In genomic region chr3:150519026-150519425, GRCh38 we compare ENCODE assay signal across 33 cellular contexts. TPM values are rescaled to one million over a fixed set of nuclear protein-coding genes. Genes with fewer than 3 reads are reported as not detected.
DNase-seq lines count a peak whose midpoint lies in the region; ATAC-seq, FAIRE-seq and TF ChIP-seq lines count a peak whose summit lies in the region.
"Had no signal": no experiment of that assay in that cellular context is flagged by ENCODE, and none has a peak within 500 bp of the region (broad histone marks: within the 10 kb centered on the region; RNA-seq: fewer than 3 reads in every experiment).

No MANE protein-coding gene starts in this region.

- no peak for TF ChIP-seq CTCF in RWPE2 (IDR thresholded peaks at IDR 0.05; ENCODE audit: poor library complexity, severe bottlenecking)

- FAIRE-seq in small intestine (lab: Jason Lieb, UNC) = no peak
- FAIRE-seq: frontal cortex, GM12878, TTC549 had no signal

- H3K27me3 ChIP-seq in RWPE2 (ENCODE audit: insufficient read depth, poor library complexity, severe bottlenecking) (no peaks in the 10 kb centered on the region), small intestine (ENCODE audit: control insufficient read depth in 2 of 2, insufficient read depth in 2 of 2, low read length in 2 of 2) (no peaks in the 10 kb centered on the region)
- H3K27me3 ChIP-seq: BE2C, heart right ventricle, ovary, testis, uterus had no signal

- DNase-seq in HPDE6-E6E7 (ENCODE audit: extremely low spot score) = peak; percentile 62
- DNase-seq in RWPE2 (ENCODE audit: low spot score) = no peak
- DNase-seq in small intestine = peak; percentile 72
- DNase-seq in NCI-H2171 treated with DMSO at 0.1 percent for 48 hours (lab: John Stamatoyannopoulos, UW) = no peak
- DNase-seq in superior temporal gyrus (ENCODE audit: extremely low spot score) = no peak
- DNase-seq: activated CD4-positive, CD25-positive, alpha-beta regulatory T cell; activated gamma-delta T cell treated with Interleukin-2 at 50 U/mL for 16 hours; activated naive CD8-positive, alpha-beta T cell treated with anti-CD3 and anti-CD28 coated beads, Interleukin-2, amount 10 ng/mL, durations not matched to agents 7 days and 5 days; activated T-cell treated with anti-CD3 and anti-CD28 coated beads, Interleukin-2, amount 50 U/mL, for 4 hours; BE2C; CD8-positive, alpha-beta T cell; central memory CD4-positive, alpha-beta T cell; dermis blood vessel endothelial cell; EL; endodermal cell; H7; heart right ventricle; KG1; NCI-H1417 treated with DMSO at 0.1 percent for 48 hours; NCI-H2081 treated with DMSO at 0.1 percent for 48 hours; NCI-H446; NCI-H774; ovary; stimulated activated naive CD4-positive, alpha-beta T cell treated with Interleukin-2 at 50 U/mL for 16 hours; testis; uterus had no signal

- peak; percentile 96 for ATAC-seq in RWPE2 (ENCODE audit: low read depth)
- peak; percentile 98 for ATAC-seq in esophagus mucosa
- no peak for ATAC-seq in GM18870 (IDR thresholded peaks at IDR 0.05; ENCODE audit: unreplicated experiment)
- ATAC-seq: activated T-cell treated with anti-CD3 and anti-CD28 coated beads, Interleukin-2, amount 50 U/mL, for 4 hours; CD8-positive, alpha-beta T cell; GM12878; heart right ventricle had no signal

- 24 to 64% (median 48%) methylated on average over 3 of the region's 3 CpGs for WGBS in small intestine, 3 donors

- peaks cover 3% of the 10 kb centered on the region for H3K9me3 ChIP-seq in RWPE2 (ENCODE audit: severe bottlenecking)
- H3K9me3 ChIP-seq in small intestine (ENCODE audit: control insufficient read depth, low read depth) = no peaks in the 10 kb centered on the region
- H3K9me3 ChIP-seq: BE2C, ovary, testis, uterus had no signal

- H3K27ac ChIP-seq in RWPE2 (ENCODE audit: poor library complexity, severe bottlenecking) = peak overlapping the region; percentile 76
- H3K27ac ChIP-seq in small intestine (ENCODE audit: low read depth in 1 of 2, low read length in 1 of 2) = peak overlapping the region in 1 of 2 donors; percentile 66
- H3K27ac ChIP-seq: heart right ventricle, ovary, SK-N-MC, testis, uterus had no signal

- no peaks in the 10 kb centered on the region for H3K36me3 ChIP-seq in RWPE2 (ENCODE audit: low read depth)
- H3K36me3 ChIP-seq in small intestine (ENCODE audit: control insufficient read depth in 2 of 2, insufficient read depth in 2 of 2, low read length in 2 of 2) = no peaks in the 10 kb centered on the region
- H3K36me3 ChIP-seq: BE2C, heart right ventricle, ovary, uterus had no signal

- H3K4me3 ChIP-seq in RWPE2 (ENCODE audit: severe bottlenecking) (no peak overlapping the region), small intestine (ENCODE audit: low read depth in 1 of 2, low read length in 2 of 2) (no peak overlapping the region)
- H3K4me3 ChIP-seq: GM12878, heart right ventricle, lung, ovary, SK-N-MC, uterus had no signal

- H3K4me1 ChIP-seq in RWPE2 (ENCODE audit: insufficient read depth, poor library complexity, severe bottlenecking) (peaks cover 15% of the 10 kb centered on the region), small intestine (ENCODE audit: control insufficient read depth in 2 of 2, insufficient read depth in 1 of 2, low read depth in 1 of 2, low read length in 1 of 2) (peaks cover 0 to 2% of the 10 kb centered on the region in 2 donors)
- H3K4me1 ChIP-seq: BE2C, heart right ventricle, testis, uterus had no signal

RNA-seq across cellular contexts. Expression of gene SERP1, which starts 27.3 kb away (rescaled TPM):
- total RNA-seq in esophagus mucosa = 55.5 TPM
- 100 to 1,000 TPM in 1 of 3 donors, 10 to 100 TPM in 2; 77.6 to 153 (median 92.6) TPM for polyA plus RNA-seq in small intestine

RNA-seq across cellular contexts. Expression of gene EIF2A, which starts 27.6 kb away (rescaled TPM):
- 69.0 TPM for total RNA-seq in esophagus mucosa
- 10 to 100 TPM; 65.1 to 96.2 (median 76.0) TPM for polyA plus RNA-seq in small intestine

Comparison
In these comparisons a context has a peak if more than half of its experiments do, and no peak if none do; other contexts are left out.
1. DNase-seq: peak in HPDE6-E6E7 (single experiment) and small intestine (single experiment); none in RWPE2 (single experiment), NCI-H2171 treated with DMSO at 0.1 percent for 48 hours (single experiment) and superior temporal gyrus (single experiment).